8 cellular contexts compared by ENCODE assay signal in the genomic region with DNA sequence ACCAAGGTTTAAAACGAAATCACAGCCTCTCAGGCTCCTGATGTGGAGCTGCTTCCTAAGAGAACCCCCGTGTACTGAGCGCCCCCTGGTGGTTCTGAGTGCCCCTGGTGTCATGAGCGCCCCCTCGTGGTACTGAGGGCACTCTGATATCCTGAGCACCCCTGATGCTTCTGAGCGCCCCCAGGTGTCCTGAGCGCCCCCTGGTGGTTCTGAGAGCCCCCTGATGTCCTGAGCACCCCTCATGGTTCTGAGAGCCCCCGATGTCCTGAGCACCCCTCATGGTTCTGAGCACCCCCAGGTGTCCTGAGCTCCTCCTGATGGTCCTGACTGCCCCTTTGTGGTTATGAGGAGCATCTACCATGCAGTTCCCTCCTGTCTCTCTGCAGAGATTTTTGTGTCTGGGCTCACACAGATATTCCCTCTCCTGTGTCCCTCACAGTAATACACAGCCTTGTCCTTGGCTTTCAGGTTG.
A peak's percentile ranks its signal among the peaks of the same experiment; 100 is the strongest.
DNase-seq lines count a peak whose midpoint lies in the region; ATAC-seq and TF ChIP-seq lines count a peak whose summit lies in the region.
"Not testable (repeated sequence)": the region's sequence is repeated elsewhere in the genome, so short reads cannot be mapped to it uniquely, and the experiment has no call there.

No MANE protein-coding gene starts in this region.

- H3K27me3 Mint-ChIP-seq in activated CD4-positive, alpha-beta T cell treated with anti-CD3 and anti-CD28 coated beads, Interleukin-2, amount 10 ng/mL, durations not matched to agents 7 days and 5 days: peaks cover 42% of the 10 kb centered on the region
- peaks cover 47% of the 10 kb centered on the region for H3K27me3 Mint-ChIP-seq in activated naive CD8-positive, alpha-beta T cell treated with anti-CD3 and anti-CD28 coated beads, Interleukin-2, amount 10 ng/mL, durations not matched to agents 7 days and 5 days

- H4K20me1 ChIP-seq in KMS-11 (ENCODE audit: insufficient read depth); OCI-LY3 (ENCODE audit: insufficient read depth, low read length): not testable (repeated sequence)

- not testable (repeated sequence) for H3K27ac Mint-ChIP-seq in activated CD4-positive, alpha-beta T cell treated with anti-CD3 and anti-CD28 coated beads, Interleukin-2, amount 10 ng/mL, durations not matched to agents 7 days and 5 days; activated naive CD8-positive, alpha-beta T cell treated with anti-CD3 and anti-CD28 coated beads, Interleukin-2, amount 10 ng/mL, durations not matched to agents 7 days and 5 days

- peaks cover 19% of the 10 kb centered on the region for H3K4me1 Mint-ChIP-seq in activated CD4-positive, alpha-beta T cell treated with anti-CD3 and anti-CD28 coated beads, Interleukin-2, amount 10 ng/mL, durations not matched to agents 7 days and 5 days
- peaks cover 27% of the 10 kb centered on the region for H3K4me1 Mint-ChIP-seq in activated naive CD8-positive, alpha-beta T cell treated with anti-CD3 and anti-CD28 coated beads, Interleukin-2, amount 10 ng/mL, durations not matched to agents 7 days and 5 days

- H3K36me3 Mint-ChIP-seq in activated CD4-positive, alpha-beta T cell treated with anti-CD3 and anti-CD28 coated beads, Interleukin-2, amount 10 ng/mL, durations not matched to agents 7 days and 5 days (ENCODE audit: low read depth); activated naive CD8-positive, alpha-beta T cell treated with anti-CD3 and anti-CD28 coated beads, Interleukin-2, amount 10 ng/mL, durations not matched to agents 7 days and 5 days: not testable (repeated sequence)

- H3K4me3 Mint-ChIP-seq in activated CD4-positive, alpha-beta T cell treated with anti-CD3 and anti-CD28 coated beads, Interleukin-2, amount 10 ng/mL, durations not matched to agents 7 days and 5 days; activated naive CD8-positive, alpha-beta T cell treated with anti-CD3 and anti-CD28 coated beads, Interleukin-2, amount 10 ng/mL, durations not matched to agents 7 days and 5 days: not testable (repeated sequence)

- intact Hi-C loops in heart right ventricle (cut with DNase I); spleen (cut with DNase I; ENCODE audit: low total_unique reads): not testable (repeated sequence)

- H3K9ac ChIP-seq in KMS-11; OCI-LY3 (ENCODE audit: low read length): not testable (repeated sequence)

- peak overlapping the region; percentile 30; the same call in 1 of the 2 replicates for H2AFZ ChIP-seq in KMS-11 (ENCODE audit: low read depth)
- not testable (repeated sequence) for H2AFZ ChIP-seq in OCI-LY3 (ENCODE audit: low read depth, low read length)

- H3K27ac ChIP-seq in KMS-11; OCI-LY3 (ENCODE audit: low read length); heart right ventricle: not testable (repeated sequence)
- H3K27ac ChIP-seq in spleen: peak overlapping the region in 2 of 8 donors; percentile 48 to 72

- H3K4me1 ChIP-seq in KMS-11 (ENCODE audit: low read depth, poor library complexity, severe bottlenecking); heart right ventricle: not testable (repeated sequence)
- peaks cover 15% of the 10 kb centered on the region for H3K4me1 ChIP-seq in OCI-LY3 (ENCODE audit: low read length)
- peaks cover 0 to 11% (median 0%) of the 10 kb centered on the region in 6 donors for H3K4me1 ChIP-seq in spleen

- H3K9me3 ChIP-seq in OCI-LY3 (ENCODE audit: insufficient read depth, low read length); heart right ventricle; spleen: not testable (repeated sequence)

- POLR2A ChIA-PET in activated CD4-positive, alpha-beta T cell treated with anti-CD3 and anti-CD28 coated beads, Interleukin-2, amount 10 ng/mL, durations not matched to agents 7 days and 5 days (lab: Charles Lee); activated naive CD8-positive, alpha-beta T cell treated with anti-CD3 and anti-CD28 coated beads, Interleukin-2, amount 10 ng/mL, durations not matched to agents 7 days and 5 days (lab: Charles Lee): not testable (repeated sequence)

- H3K27me3 ChIP-seq in KMS-11 (ENCODE audit: insufficient read depth, low read depth): not testable (repeated sequence)
- peaks cover 43% of the 10 kb centered on the region for H3K27me3 ChIP-seq in OCI-LY3 (ENCODE audit: low read depth, low read length)
- H3K27me3 ChIP-seq in heart right ventricle: peaks cover 0 to 52% (median 6%) of the 10 kb centered on the region in 7 donors
- peaks cover 0 to 21% (median 0%) of the 10 kb centered on the region in 7 donors for H3K27me3 ChIP-seq in spleen (replicated peaks in 1 of 7)

- TF ChIP-seq CTCF in KMS-11 (conservative IDR thresholded peaks at IDR 0.05; ENCODE audit: low read depth, low read length) (peak; percentile 89), OCI-LY3 (IDR thresholded peaks at IDR 0.05; ENCODE audit: low read depth, low read length) (peak; percentile 99), heart right ventricle (IDR thresholded peaks at IDR 0.05) (peak in 8 of 9 donors; percentile 12 to 73 (median 39)), spleen (IDR thresholded peaks at IDR 0.05 in 8 of 11, conservative IDR thresholded peaks at IDR 0.05 in 3 of 11) (peak; percentile 37 to 84 (median 60))

- TF ChIP-seq POLR2A in spleen (IDR thresholded peaks at IDR 0.05): not testable (repeated sequence)

- H3K4me3 ChIP-seq in KMS-11 (IDR thresholded peaks at IDR 0.05; ENCODE audit: insufficient read depth, low read depth, low read length); OCI-LY3 (ENCODE audit: low read length); heart right ventricle; spleen: not testable (repeated sequence)

- ATAC-seq in activated naive CD8-positive, alpha-beta T cell treated with anti-CD3 and anti-CD28 coated beads, Interleukin-2, amount 10 ng/mL, durations not matched to agents 7 days and 5 days (ENCODE audit: low read depth): peak; percentile 72
- ATAC-seq in heart right ventricle: not testable (repeated sequence)
- peak; percentile 88 for ATAC-seq in stimulated activated naive CD8-positive, alpha-beta T cell treated with anti-CD3 and anti-CD28 coated beads, Interleukin-15, Interleukin-2, amounts not matched to agents 100 U/mL and 50 U/mL, for 24 hours

- H3K4me2 ChIP-seq in KMS-11: not testable (repeated sequence)
- H3K4me2 ChIP-seq in OCI-LY3 (ENCODE audit: low read length): peak overlapping the region; percentile 33; the same call in 1 of the 2 replicates

- not testable (repeated sequence) for H3K36me3 ChIP-seq in KMS-11 (ENCODE audit: insufficient read depth); OCI-LY3 (replicated peaks; ENCODE audit: low read depth, low read length); heart right ventricle; spleen

- not testable (repeated sequence) for H3K79me2 ChIP-seq in KMS-11 (ENCODE audit: insufficient read depth, low read depth); OCI-LY3 (ENCODE audit: low read length)

- H3K9me3 Mint-ChIP-seq in activated CD4-positive, alpha-beta T cell treated with anti-CD3 and anti-CD28 coated beads, Interleukin-2, amount 10 ng/mL, durations not matched to agents 7 days and 5 days; activated naive CD8-positive, alpha-beta T cell treated with anti-CD3 and anti-CD28 coated beads, Interleukin-2, amount 10 ng/mL, durations not matched to agents 7 days and 5 days: not testable (repeated sequence)

- 42 to 45% methylated on average over 6 to 8 of the region's 8 CpGs for WGBS in heart right ventricle, 2 donors
- 42 to 48% (median 44%) methylated on average over 8 of the region's 8 CpGs for WGBS in spleen, 5 donors

- CTCF ChIA-PET in activated CD4-positive, alpha-beta T cell treated with anti-CD3 and anti-CD28 coated beads, Interleukin-2, amount 10 ng/mL, durations not matched to agents 7 days and 5 days (lab: Charles Lee): interaction anchor here (0.5 to 2.0 kb wide), 21 partner anchors 8 to 348 kb away, joined by 3 to 17 read pairs (median 3); no protein-coding TSS in a partner anchor

- DNase-seq in DMS53 (lab: John Stamatoyannopoulos, UW): peak; percentile 86
- peak; percentile 77 for DNase-seq in activated CD4-positive, alpha-beta T cell treated with anti-CD3 and anti-CD28 coated beads, Interleukin-2, amount 10 ng/mL, durations not matched to agents 7 days and 5 days
- peak; percentile 80 for DNase-seq in activated naive CD8-positive, alpha-beta T cell treated with anti-CD3 and anti-CD28 coated beads, Interleukin-2, amount 10 ng/mL, durations not matched to agents 7 days and 5 days
- DNase-seq in heart right ventricle: peak; percentile 18 to 39
- peak; percentile 92 for DNase-seq in spleen
- peak; percentile 85 for DNase-seq in stimulated activated naive CD8-positive, alpha-beta T cell treated with anti-CD3 and anti-CD28 coated beads, Interleukin-15, Interleukin-2, amounts not matched to agents 100 U/mL and 50 U/mL, for 24 hours

Comparison
In these comparisons a context has a peak if more than half of its experiments do, and no peak if none do; other contexts are left out.
1. DNase-seq: peak in every context shown above with its lines; median percentile 92 in spleen; 86 in DMS53; 85 in stimulated activated naive CD8-positive, alpha-beta T cell treated with anti-CD3 and anti-CD28 coated beads, Interleukin-15, Interleukin-2, amounts not matched to agents 100 U/mL and 50 U/mL, for 24 hours; 80 in activated naive CD8-positive, alpha-beta T cell treated with anti-CD3 and anti-CD28 coated beads, Interleukin-2, amount 10 ng/mL, durations not matched to agents 7 days and 5 days; 77 in activated CD4-positive, alpha-beta T cell treated with anti-CD3 and anti-CD28 coated beads, Interleukin-2, amount 10 ng/mL, durations not matched to agents 7 days and 5 days; 28 in heart right ventricle.
2. CTCF ChIP-seq: peak in every context shown above with its lines; median percentile 99 in OCI-LY3; 89 in KMS-11; 60 in spleen; 39 in heart right ventricle.